ENCODE assay signal across 30 cellular contexts in genomic region chr18:21069468-21069867, GRCh38.
"Had no signal": no experiment of that assay in that cellular context is flagged by ENCODE, and none has a peak within 500 bp of the region (broad histone marks: within the 10 kb centered on the region; RNA-seq: fewer than 3 reads in every experiment).

No MANE protein-coding gene starts in this region.

- H3K27me3 Mint-ChIP-seq: activated B cell treated with CpG ODN at 0.5 μM for 24 hours; activated CD8-positive, alpha-beta T cell treated with anti-CD3 and anti-CD28 coated beads for 36 hours; activated naive CD8-positive, alpha-beta T cell; activated T-helper 17 cell treated with anti-CD3 and anti-CD28 coated beads, Interleukin-2, amount 50 U/mL, for 72 hours had no signal

- H3K9me3 ChIP-seq: body of pancreas, colonic mucosa, esophagus squamous epithelium, gastroesophageal sphincter, heart right ventricle had no signal

- H3K9me3 Mint-ChIP-seq: activated B cell treated with CpG ODN at 0.5 μM for 24 hours; activated CD8-positive, alpha-beta T cell treated with anti-CD3 and anti-CD28 coated beads for 36 hours; activated T-cell treated with anti-CD3 and anti-CD28 coated beads, Interleukin-2, amount 50 U/mL, for 4 hours; activated T-helper 17 cell treated with anti-CD3 and anti-CD28 coated beads, Interleukin-2, amount 50 U/mL, for 72 hours; T-helper 2 cell treated with Interferon-gamma antibody and Interleukin-4, amounts not matched to agents 5 μg/mL and 100 μg/mL, for 36 hours had no signal

- ATAC-seq: activated CD4-positive, CD25-positive, alpha-beta regulatory T cell treated with anti-CD3 and anti-CD28 coated beads, Interleukin-2, amount 50 U/mL, for 24 hours; activated CD8-positive, alpha-beta T cell treated with anti-CD3 and anti-CD28 coated beads for 36 hours; activated T-cell treated with anti-CD3 and anti-CD28 coated beads, Interleukin-2, amount 50 U/mL, for 4 hours; activated T-helper 17 cell treated with anti-CD3 and anti-CD28 coated beads, Interleukin-2, amount 50 U/mL, for 72 hours; body of pancreas; gastroesophageal sphincter; heart right ventricle had no signal

- FAIRE-seq: endothelial cell of umbilical vein had no signal

- H2AFZ ChIP-seq: hepatocyte had no signal

- H3K4me3 Mint-ChIP-seq: activated B cell treated with CpG ODN at 0.5 μM for 24 hours; activated CD8-positive, alpha-beta T cell treated with anti-CD3 and anti-CD28 coated beads for 36 hours; activated naive CD8-positive, alpha-beta T cell; activated T-cell treated with anti-CD3 and anti-CD28 coated beads, Interleukin-2, amount 50 U/mL, for 4 hours; activated T-helper 17 cell treated with anti-CD3 and anti-CD28 coated beads, Interleukin-2, amount 50 U/mL, for 72 hours; T-helper 2 cell treated with Interferon-gamma antibody and Interleukin-4, amounts not matched to agents 5 μg/mL and 100 μg/mL, for 36 hours had no signal

- H3K27me3 ChIP-seq: body of pancreas, colonic mucosa, esophagus squamous epithelium, gastroesophageal sphincter, heart right ventricle, hepatocyte had no signal

- DNase-seq: activated B cell treated with CpG ODN at 0.5 μM for 24 hours; activated CD4-positive, alpha-beta T cell treated with anti-CD3 and anti-CD28 coated beads for 48 hours; activated CD4-positive, alpha-beta T cell treated with anti-CD3 and anti-CD28 coated beads, Interleukin-2, amount 50 U/mL, for 1 hour; activated CD4-positive, alpha-beta T cell treated with anti-CD3 and anti-CD28 coated beads, Interleukin-2, amount 50 U/mL, for 48 hours; activated CD8-positive, alpha-beta memory T cell treated with anti-CD3 and anti-CD28 coated beads for 24 hours; activated CD8-positive, alpha-beta T cell treated with anti-CD3 and anti-CD28 coated beads for 36 hours; activated effector memory CD4-positive, alpha-beta T cell treated with Interleukin-2 at 50 U/mL for 16 hours; activated gamma-delta T cell treated with Interleukin-2 at 50 U/mL for 16 hours; activated naive CD4-positive, alpha-beta T cell treated with anti-CD3 and anti-CD28 coated beads, Interleukin-2, amount 50 U/mL, for 16 hours; activated naive CD4-positive, alpha-beta T cell treated with Interleukin-2 at 50 U/mL for 16 hours; activated T-cell treated with anti-CD3 and anti-CD28 coated beads, Interleukin-2, amount 50 U/mL, for 4 hours; amniotic stem cell; anterior cingulate cortex; body of pancreas; caudate nucleus; colonic mucosa; effector CD8-positive, alpha-beta T cell; esophagus squamous epithelium; foreskin melanocyte; heart right ventricle; T1000; WERI-Rb-1 had no signal

- H3K4me2 ChIP-seq: hepatocyte had no signal

- H3K27ac ChIP-seq: body of pancreas, colonic mucosa, epithelial cell of prostate, esophagus squamous epithelium, gastroesophageal sphincter, heart right ventricle, hepatocyte, WERI-Rb-1 had no signal

- H3K4me1 ChIP-seq: colonic mucosa had no signal

- H3K4me3 ChIP-seq: body of pancreas, colonic mucosa, esophagus squamous epithelium, gastroesophageal sphincter, heart right ventricle, hepatocyte had no signal

- H3K36me3 ChIP-seq: colonic mucosa, esophagus squamous epithelium, gastroesophageal sphincter, WERI-Rb-1 had no signal

- H3K27ac Mint-ChIP-seq: activated B cell treated with CpG ODN at 0.5 μM for 24 hours; activated CD8-positive, alpha-beta T cell treated with anti-CD3 and anti-CD28 coated beads for 36 hours; activated naive CD8-positive, alpha-beta T cell; activated T-helper 17 cell treated with anti-CD3 and anti-CD28 coated beads, Interleukin-2, amount 50 U/mL, for 72 hours; T-helper 2 cell treated with Interferon-gamma antibody and Interleukin-4, amounts not matched to agents 5 μg/mL and 100 μg/mL, for 36 hours had no signal
